ENCODE assay signal across 19 cellular contexts in genomic region chr2:119114266-119114665, GRCh38. TPM values are rescaled to one million over a fixed set of nuclear protein-coding genes. Genes with fewer than 3 reads are reported as not detected.
DNase-seq lines count a peak whose midpoint lies in the region; ATAC-seq, FAIRE-seq and TF ChIP-seq lines count a peak whose summit lies in the region.
"Had no signal": no experiment of that assay in that cellular context is flagged by ENCODE, and none has a peak within 500 bp of the region (broad histone marks: within the 10 kb centered on the region; RNA-seq: fewer than 3 reads in every experiment).

No MANE protein-coding gene starts in this region.

- no peak for FAIRE-seq in GM12891 (lab: Jason Lieb, UNC)
- FAIRE-seq: G401.6, GM12892 had no signal

- H3K9me3 ChIP-seq in right atrium auricular region (no peaks in the 10 kb centered on the region), esophagus muscularis mucosa (peaks cover 0 to 11% (median 8%) of the 10 kb centered on the region in 4 donors), sigmoid colon (peaks cover 0 to 4% (median 0%) of the 10 kb centered on the region in 4 donors), Peyer's patch (peaks cover 0 to 6% (median 0%) of the 10 kb centered on the region in 4 donors), MG63 (no peaks in the 10 kb centered on the region; the same call in 1 of the 2 replicates)
- H3K9me3 ChIP-seq: HAP-1 had no signal

- H3K36me3 ChIP-seq in right atrium auricular region (no peaks in the 10 kb centered on the region), esophagus muscularis mucosa (no peaks in the 10 kb centered on the region), sigmoid colon (no peaks in the 10 kb centered on the region), Peyer's patch (no peaks in the 10 kb centered on the region), MG63 (no peaks in the 10 kb centered on the region)
- H3K36me3 ChIP-seq: BLaER1, HAP-1 had no signal

- no peak for ATAC-seq in Right ventricle myocardium superior (ENCODE audit: poor library complexity)

- H3K4me3 ChIP-seq in right atrium auricular region (no peak overlapping the region), esophagus muscularis mucosa (no peak overlapping the region), sigmoid colon (no peak overlapping the region), Peyer's patch (no peak overlapping the region), MG63 (no peak overlapping the region)
- H3K4me3 ChIP-seq: BLaER1, GM23338, HAP-1 had no signal

- intact Hi-C loops in Right ventricle myocardium superior (cut with DNase I): no loop called here
- intact Hi-C loops in esophagus muscularis mucosa (cut with DNase I): no loop called here
- intact Hi-C loops in sigmoid colon (cut with DNase I): no loop called here

- H3K27ac ChIP-seq in right atrium auricular region (no peak overlapping the region), esophagus muscularis mucosa (replicated peaks in 1 of 4) (no peak overlapping the region), sigmoid colon (no peak overlapping the region), Peyer's patch (no peak overlapping the region)
- H3K27ac ChIP-seq: BLaER1 had no signal

- H3K4me1 ChIP-seq in right atrium auricular region (no peaks in the 10 kb centered on the region), esophagus muscularis mucosa (no peaks in the 10 kb centered on the region), sigmoid colon (no peaks in the 10 kb centered on the region), Peyer's patch (no peaks in the 10 kb centered on the region)
- H3K4me1 ChIP-seq: BLaER1, HAP-1 had no signal

- 90% methylated on average over 3 of the region's 3 CpGs for WGBS in esophagus muscularis mucosa
- 92 to 94% methylated on average over 3 of the region's 3 CpGs for WGBS in sigmoid colon, 2 donors

- no peaks in the 10 kb centered on the region for H3K27me3 ChIP-seq in right atrium auricular region
- H3K27me3 ChIP-seq in esophagus muscularis mucosa: peaks cover 0 to 52% (median 0%) of the 10 kb centered on the region in 4 donors
- H3K27me3 ChIP-seq in sigmoid colon: peaks cover 0 to 18% (median 0%) of the 10 kb centered on the region in 3 donors
- no peaks in the 10 kb centered on the region for H3K27me3 ChIP-seq in Peyer's patch
- H3K27me3 ChIP-seq in MG63: no peaks in the 10 kb centered on the region; the same call in 1 of the 2 replicates
- H3K27me3 ChIP-seq: BLaER1 had no signal

- DNase-seq in right atrium auricular region (ENCODE audit: low spot score) (peak; percentile 40), Right ventricle myocardium superior (no peak), esophagus muscularis mucosa (ENCODE audit: extremely low spot score) (peak; percentile 66), sigmoid colon (peak; percentile 36), Peyer's patch (no peak), GM12891 (ENCODE audit: insufficient read length, low spot score) (no peak), MG63 (no peak)
- DNase-seq: 8988T; AML-193; CD4-positive, CD25-positive, alpha-beta regulatory T cell; DMS79; EL had no signal

- TF ChIP-seq POLR2A in esophagus muscularis mucosa (IDR thresholded peaks at IDR 0.05; ENCODE audit: low read depth) (no peak), sigmoid colon (IDR thresholded peaks at IDR 0.05) (no peak), Peyer's patch (IDR thresholded peaks at IDR 0.05) (no peak), GM12891 (IDR thresholded peaks at IDR 0.05; ENCODE audit: low read depth, low read length) (no peak)

- no peak for TF ChIP-seq EP300 in esophagus muscularis mucosa (IDR thresholded peaks at IDR 0.05)
- TF ChIP-seq EP300 in sigmoid colon (IDR thresholded peaks at IDR 0.05): no peak

- TF ChIP-seq CTCF in right atrium auricular region (IDR thresholded peaks at IDR 0.05) (no peak), esophagus muscularis mucosa (IDR thresholded peaks at IDR 0.05) (no peak), sigmoid colon (IDR thresholded peaks at IDR 0.05) (no peak), Peyer's patch (IDR thresholded peaks at IDR 0.05) (no peak)

TF ChIP-seq in GM12891, 5 proteins besides CTCF, POLR2A, EP300 and RAD21:
- TF ChIP-seq POLR2AphosphoS5 (IDR thresholded peaks at IDR 0.05; ENCODE audit: low read depth, low read length): no peak
TF ChIP-seq in GM12891: peak in this region for 0.

RNA-seq across cellular contexts. Expression of gene C1QL2, which starts 44.3 kb away (rescaled TPM):
- not detected for total RNA-seq in right atrium auricular region
- not detected for total RNA-seq in Right ventricle myocardium superior
- not detected for total RNA-seq in esophagus muscularis mucosa
- total RNA-seq in sigmoid colon: not detected
- not detected for polyA plus RNA-seq in sigmoid colon
- not detected for total RNA-seq in Peyer's patch
- not detected for polyA plus RNA-seq in GM12891 (2012; ENCODE audit: low read depth, missing spikeins)
- not detected in 2 replicates for total RNA-seq in MG63 (2014; rRNA removed; shearing (Covaris generic); ENCODE audit: low replicate concordance)
- total RNA-seq: CD4-positive, CD25-positive, alpha-beta regulatory T cell; HT-29 had no signal
- polyA plus RNA-seq: CD4-positive, CD25-positive, alpha-beta regulatory T cell; IgD-negative memory B cell had no signal

Comparison
In these comparisons a context has a peak if more than half of its experiments do, and no peak if none do; other contexts are left out.
1. DNase-seq: peak in right atrium auricular region (single experiment), esophagus muscularis mucosa (single experiment) and sigmoid colon (single experiment); none in Right ventricle myocardium superior (single experiment), Peyer's patch (0 of 3), GM12891 (single experiment) and MG63 (single experiment).